14 cellular contexts compared by ENCODE assay signal in genomic region chr13:95553271-95553588, GRCh38. TPM values are rescaled to one million over a fixed set of nuclear protein-coding genes. Genes with fewer than 3 reads are reported as not detected.
DNase-seq lines count a peak whose midpoint lies in the region; ATAC-seq and TF ChIP-seq lines count a peak whose summit lies in the region.
"Had no signal": no experiment of that assay in that cellular context is flagged by ENCODE, and none has a peak within 500 bp of the region (broad histone marks: within the 10 kb centered on the region; RNA-seq: fewer than 3 reads in every experiment).

No MANE protein-coding gene starts in this region.

- H3K36me3 Mint-ChIP-seq in Calu3 (ENCODE audit: insufficient read depth, unreplicated experiment) (peaks cover 16% of the 10 kb centered on the region), endothelial cell (ENCODE audit: low read depth, unreplicated experiment) (peaks cover 8% of the 10 kb centered on the region), neural crest cell (ENCODE audit: low read depth) (peaks cover 3% of the 10 kb centered on the region)

- H3K27me3 Mint-ChIP-seq in Calu3 (ENCODE audit: unreplicated experiment) (no peaks in the 10 kb centered on the region), endothelial cell (ENCODE audit: unreplicated experiment) (peaks cover 8% of the 10 kb centered on the region), neural crest cell (ENCODE audit: low read depth) (peaks cover 70% of the 10 kb centered on the region)

- DNase-seq in Calu3 (no peak), MM.1S (no peak), endothelial cell (ENCODE audit: low spot score) (no peak), neural crest cell (ENCODE audit: low read depth, low spot score) (no peak), NCI-H1694 treated with DMSO at 0.1 percent for 48 hours (lab: John Stamatoyannopoulos, UW) (no peak), anterior cingulate cortex (lab: John Stamatoyannopoulos, UW) (no peak), OCI-M1 (lab: John Stamatoyannopoulos, UW) (no peak)
- DNase-seq: CD4-positive, alpha-beta T cell; foreskin fibroblast; NCI-H1048; NCI-H524 had no signal

- no peak overlapping the region for H3K9ac ChIP-seq in MM.1S (ENCODE audit: low read length)

- H3F3A ChIP-seq in MM.1S (ENCODE audit: insufficient read depth, low read length), result no peaks in the 10 kb centered on the region

- no peaks in the 10 kb centered on the region for H3K36me3 ChIP-seq in MM.1S (replicated peaks; ENCODE audit: insufficient read depth, low read length)

- no peaks in the 10 kb centered on the region for H3K4me1 ChIP-seq in MM.1S (ENCODE audit: low read length)

- H4K20me1 ChIP-seq in MM.1S (ENCODE audit: insufficient read depth, low read length), result no peaks in the 10 kb centered on the region

- H3K9me3 Mint-ChIP-seq in Calu3 (ENCODE audit: low read depth, unreplicated experiment) (no peaks in the 10 kb centered on the region), endothelial cell (ENCODE audit: unreplicated experiment) (no peaks in the 10 kb centered on the region), neural crest cell (peaks cover 5% of the 10 kb centered on the region)
- H3K9me3 Mint-ChIP-seq: activated T-helper 2 cell treated with anti-CD3 and anti-CD28 coated beads, Interferon-gamma antibody, Interleukin-2, Interleukin-4, amounts not matched to agents 10 μg/mL and 5 μg/mL and 100 μg/mL, durations not matched to agents 14 hours and 24 hours and 36 hours; CD4-positive, alpha-beta T cell had no signal

- no peaks in the 10 kb centered on the region for H3K27me3 ChIP-seq in MM.1S (replicated peaks; ENCODE audit: insufficient read depth, low read length)

- peak overlapping the region; percentile 17; the same call in 1 of the 2 replicates for H2AFZ ChIP-seq in MM.1S (ENCODE audit: low read length)

- H3K4me1 Mint-ChIP-seq in Calu3 (ENCODE audit: low read depth, unreplicated experiment), result no peaks in the 10 kb centered on the region
- peaks cover 11% of the 10 kb centered on the region for H3K4me1 Mint-ChIP-seq in endothelial cell (ENCODE audit: unreplicated experiment)
- H3K4me1 Mint-ChIP-seq in neural crest cell, result peaks cover 10% of the 10 kb centered on the region

- peak overlapping the region; percentile 37; the same call in 1 of the 2 replicates for H3K4me2 ChIP-seq in MM.1S (ENCODE audit: low read depth, low read length)

- no peaks in the 10 kb centered on the region for H3K79me2 ChIP-seq in MM.1S (ENCODE audit: low read length)

- H3K4me3 Mint-ChIP-seq in Calu3 (ENCODE audit: low read depth, unreplicated experiment) (peak overlapping the region; percentile 77), endothelial cell (ENCODE audit: unreplicated experiment) (peak overlapping the region; percentile 85), neural crest cell (peak overlapping the region; percentile 73)

- BruUV-seq in Calu3 (replicated peaks; lab: Mats Ljungman, UMichigan), result no TSS peak

- H3K9me3 ChIP-seq in MM.1S (replicated peaks; ENCODE audit: insufficient read depth, low read length), result no peaks in the 10 kb centered on the region

- intact Hi-C loops in Calu3 (cut with micrococcal nuclease; ENCODE audit: unreplicated experiment), result loop anchor here (5.0 kb wide), 1 partner anchor 59 kb away; no protein-coding TSS in a partner anchor

- CTCF ChIA-PET in Calu3 (lab: Charles Lee), result no interaction called here

- H3K27ac ChIP-seq in MM.1S (ENCODE audit: low read length), result no peak overlapping the region

- TF ChIP-seq CTCF in Calu3 (IDR thresholded peaks at IDR 0.05; ENCODE audit: unreplicated experiment) (no peak), MM.1S (IDR thresholded peaks at IDR 0.05; ENCODE audit: low read length) (no peak), endothelial cell (IDR thresholded peaks at IDR 0.05; ENCODE audit: unreplicated experiment) (no peak), neural crest cell (conservative IDR thresholded peaks at IDR 0.05) (no peak)

- H3K9me2 ChIP-seq in MM.1S (replicated peaks; ENCODE audit: insufficient read depth, low read length), result no peaks in the 10 kb centered on the region

- H3K27ac Mint-ChIP-seq in Calu3 (ENCODE audit: unreplicated experiment) (no peak overlapping the region), endothelial cell (ENCODE audit: unreplicated experiment) (no peak overlapping the region), neural crest cell (ENCODE audit: unreplicated experiment) (no peak overlapping the region)
- H3K27ac Mint-ChIP-seq: activated T-helper 2 cell treated with anti-CD3 and anti-CD28 coated beads, Interferon-gamma antibody, Interleukin-2, Interleukin-4, amounts not matched to agents 10 μg/mL and 5 μg/mL and 100 μg/mL, durations not matched to agents 14 hours and 24 hours and 36 hours; CD4-positive, alpha-beta T cell had no signal

- H3K4me3 ChIP-seq in MM.1S (ENCODE audit: low read length), result peak overlapping the region; percentile 50

- no peak for ATAC-seq in GM21515 (IDR thresholded peaks at IDR 0.05; ENCODE audit: unreplicated experiment)
- ATAC-seq: activated CD4-positive, CD25-positive, alpha-beta regulatory T cell treated with anti-CD3 and anti-CD28 coated beads, Interleukin-2, amount 50 U/mL, for 24 hours had no signal

RNA-seq across cellular contexts. Expression of gene CLDN10, which starts 0.7 kb away (rescaled TPM):
- total RNA-seq in Calu3 (2022) (46.8 and 55.0 TPM in 2 replicates), endothelial cell (ENCODE audit: unreplicated experiment) (1.6 TPM), neural crest cell (1.7 and 1.8 TPM in 2 replicates)
- total RNA-seq: activated T-helper 2 cell treated with anti-CD3 and anti-CD28 coated beads, Interferon-gamma antibody, Interleukin-2, Interleukin-4, amounts not matched to agents 10 μg/mL and 5 μg/mL and 100 μg/mL, durations not matched to agents 14 hours and 24 hours and 36 hours; CD4-positive, alpha-beta T cell had no signal

Comparison
In these comparisons a context has a peak if more than half of its experiments do, and no peak if none do; other contexts are left out.
1. RNA of gene CLDN10, which starts 0.7 kb away (total RNA-seq): 46.8 to 55.0 TPM in Calu3; 1.7 to 1.8 TPM in neural crest cell and 1.6 TPM in endothelial cell (single experiment); every median in the first group is over 10 times any median in the second.
2. Peak in every context shown above with its lines, with median percentiles within 50 percentile points of each other: H3K4me3 Mint-ChIP-seq.